In the genomic region with DNA sequence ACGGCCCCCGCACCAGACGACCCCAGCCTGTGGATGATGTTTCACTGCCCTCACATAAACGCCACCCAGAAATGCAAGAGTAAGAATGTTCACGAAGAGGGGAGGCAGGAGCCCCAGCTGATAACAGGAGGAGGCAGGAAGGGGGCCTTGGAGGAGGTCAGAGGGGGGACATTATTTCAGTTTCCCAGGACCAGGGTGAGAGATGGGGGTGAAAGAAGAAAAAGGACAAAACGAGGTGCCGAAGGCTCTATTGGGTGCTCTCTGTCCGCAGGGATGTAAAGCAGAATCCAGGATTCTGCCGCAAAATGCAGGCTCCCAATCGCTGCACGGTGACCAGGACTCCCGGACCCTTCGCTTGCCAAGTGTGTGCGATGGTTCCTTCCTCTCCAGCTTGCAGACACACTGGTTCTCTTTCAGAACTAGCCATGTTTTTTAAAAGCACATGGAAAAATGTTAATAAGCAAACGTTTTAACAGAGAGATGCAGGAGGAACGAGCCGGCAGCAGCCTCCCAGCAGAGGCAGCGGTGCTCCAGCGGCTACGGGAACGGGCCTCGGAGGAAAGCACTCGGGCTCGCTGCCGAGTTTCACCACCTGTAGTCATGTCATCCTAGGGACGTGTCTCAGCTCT, we compare ENCODE assay signal across 7 cellular contexts. TPM values are rescaled to one million over a fixed set of nuclear protein-coding genes. Genes with fewer than 3 reads are reported as not detected.
DNase-seq lines count a peak whose midpoint lies in the region; ATAC-seq and TF ChIP-seq lines count a peak whose summit lies in the region.

No MANE protein-coding gene starts in this region.

- peaks cover 0 to 2% (median 0%) of the 10 kb centered on the region in 8 donors for H3K9me3 Mint-ChIP-seq in CD4-positive, alpha-beta memory T cell

- POLR2A ChIA-PET in CD4-positive, alpha-beta memory T cell (lab: Charles Lee; ENCODE audit: partially characterized antibody), result interaction anchor here (0.7 to 1.9 kb wide), 7 partner anchors 15 to 139 kb away, joined by 3 to 8 read pairs (median 5); no protein-coding TSS in a partner anchor

- no peaks in the 10 kb centered on the region for H4K20me1 ChIP-seq in smooth muscle cell (ENCODE audit: low read depth)

- 37% methylated on average over 26 of the region's 26 CpGs for WGBS in smooth muscle cell (ENCODE audit: low lambda C conversion rate)

- no peaks in the 10 kb centered on the region for H3K36me3 Mint-ChIP-seq in T-helper 17 cell (ENCODE audit: low read depth)
- peaks cover 16 to 53% of the 10 kb centered on the region in 2 donors for H3K36me3 Mint-ChIP-seq in CD4-positive, alpha-beta memory T cell

- no peaks in the 10 kb centered on the region for H3K79me2 ChIP-seq in smooth muscle cell (ENCODE audit: low read depth)

- H3K4me3 Mint-ChIP-seq in T-helper 17 cell, result peak overlapping the region; percentile 82
- peak overlapping the region in 4 of 8 donors; percentile 11 to 57 (median 31) for H3K4me3 Mint-ChIP-seq in CD4-positive, alpha-beta memory T cell

- peaks cover 65% of the 10 kb centered on the region for H3K27me3 ChIP-seq in smooth muscle cell (ENCODE audit: low read depth)
- H3K27me3 ChIP-seq in CD4-positive, alpha-beta memory T cell (ENCODE audit: insufficient read depth, low read length), result no peaks in the 10 kb centered on the region

- no peak for TF ChIP-seq CTCF in smooth muscle cell (IDR thresholded peaks at IDR 0.05; ENCODE audit: borderline replicate concordance, insufficient read depth, poor library complexity, severe bottlenecking)

- intact Hi-C loops in CD4-positive, alpha-beta memory T cell (cut with micrococcal nuclease), result loop anchor here (1.0 to 5.0 kb wide), 5 partner anchors 76 to 353 kb away; no protein-coding TSS in a partner anchor

- H3K4me3 ChIP-seq in iPS-11a (ENCODE audit: low read depth, low read length) (peak overlapping the region; percentile 35), smooth muscle cell (peak overlapping the region; percentile 61)
- H3K4me3 ChIP-seq in CD4-positive, alpha-beta memory T cell (ENCODE audit: low read length in 2 of 2), result no peak overlapping the region

- H3K9me3 ChIP-seq in T-helper 17 cell (ENCODE audit: control insufficient read depth, low read length, poor library complexity, severe bottlenecking) (no peaks in the 10 kb centered on the region), smooth muscle cell (replicated peaks; ENCODE audit: low read depth) (no peaks in the 10 kb centered on the region)
- no peaks in the 10 kb centered on the region for H3K9me3 ChIP-seq in CD4-positive, alpha-beta memory T cell (ENCODE audit: control insufficient read depth in 1 of 2, low read length in 2 of 2)

- no peaks in the 10 kb centered on the region for H3K27me3 Mint-ChIP-seq in T-helper 17 cell
- H3K27me3 Mint-ChIP-seq in CD4-positive, alpha-beta memory T cell, result no peaks in the 10 kb centered on the region

- H3K27ac ChIP-seq in smooth muscle cell (ENCODE audit: low read depth), result no peak overlapping the region
- H3K27ac ChIP-seq in CD4-positive, alpha-beta memory T cell (ENCODE audit: low read depth, low read length), result no peak overlapping the region

- ATAC-seq in HG02885 (IDR thresholded peaks at IDR 0.05; ENCODE audit: poor library complexity, unreplicated experiment) (peak; percentile 7), T-helper 17 cell (no peak)

- no peak overlapping the region for H3K27ac Mint-ChIP-seq in T-helper 17 cell
- H3K27ac Mint-ChIP-seq in CD4-positive, alpha-beta memory T cell, result peak overlapping the region in 3 of 7 donors; percentile 8 to 65 (median 61)

- H3F3A ChIP-seq in smooth muscle cell (ENCODE audit: low read depth), result no peaks in the 10 kb centered on the region

- H3K36me3 ChIP-seq in smooth muscle cell (ENCODE audit: low read depth), result no peaks in the 10 kb centered on the region
- peaks cover 15% of the 10 kb centered on the region for H3K36me3 ChIP-seq in CD4-positive, alpha-beta memory T cell (ENCODE audit: insufficient read depth, low read length)

- H3K4me1 Mint-ChIP-seq in T-helper 17 cell, result peaks cover 19% of the 10 kb centered on the region
- H3K4me1 Mint-ChIP-seq in CD4-positive, alpha-beta memory T cell, result peaks cover 9 to 32% (median 19%) of the 10 kb centered on the region in 4 donors

- peak overlapping the region; percentile 99 for H2AFZ ChIP-seq in smooth muscle cell (ENCODE audit: low read depth)

- H3K4me2 ChIP-seq in smooth muscle cell, result peak overlapping the region; percentile 97

- peaks cover 11% of the 10 kb centered on the region for H3K4me1 ChIP-seq in smooth muscle cell (ENCODE audit: low read depth)
- peaks cover 20% of the 10 kb centered on the region for H3K4me1 ChIP-seq in CD4-positive, alpha-beta memory T cell (ENCODE audit: insufficient read depth, low read length)

- no peak overlapping the region for H3K9ac ChIP-seq in smooth muscle cell (ENCODE audit: low read depth)

- CTCF ChIA-PET in CD4-positive, alpha-beta memory T cell (lab: Charles Lee; ENCODE audit: partially characterized antibody), result interaction anchor here (0.7 to 5.3 kb wide), 13 partner anchors 8 to 352 kb away, joined by 3 to 73 read pairs (median 7); a partner anchor contains a TSS

- DNase-seq in T-helper 17 cell (no peak), smooth muscle cell (lab: John Stamatoyannopoulos, UW; ENCODE audit: unreplicated experiment) (no peak), AML-193 (lab: John Stamatoyannopoulos, UW) (no peak), DMS153 treated with DMSO at 0.1 percent for 48 hours (lab: John Stamatoyannopoulos, UW; ENCODE audit: unreplicated experiment) (no peak)
- no peak for DNase-seq in CD4-positive, alpha-beta memory T cell

RNA-seq across cellular contexts. Expression of a gene that starts 59.5 kb away (rescaled TPM):
- 10 to 100 TPM; 37.8 to 42.0 TPM for total RNA-seq in T-helper 17 cell
- total RNA-seq in smooth muscle cell, result not detected in 2 replicates
- not detected in 2 replicates for polyA plus RNA-seq in smooth muscle cell
- total RNA-seq in CD4-positive, alpha-beta memory T cell, result 10 to 100 TPM; 46.8 to 49.0 TPM
- polyA plus RNA-seq in CD4-positive, alpha-beta memory T cell, result 10 to 100 TPM in 1 of 2 donors, 1 to 10 TPM in 1; 7.8 to 12.1 TPM

Comparison
In these comparisons a context has a peak if more than half of its experiments do, and no peak if none do; other contexts are left out.
1. H3K4me3 ChIP-seq: peak in iPS-11a (single experiment) and smooth muscle cell (single experiment); none in CD4-positive, alpha-beta memory T cell (0 of 2).
2. RNA of a gene that starts 59.5 kb away (total RNA-seq): 46.8 to 49.0 TPM in CD4-positive, alpha-beta memory T cell and 37.8 to 42.0 TPM in T-helper 17 cell; not detected in smooth muscle cell; every median in the first group is over 10 times any median in the second.